In the genomic region with DNA sequence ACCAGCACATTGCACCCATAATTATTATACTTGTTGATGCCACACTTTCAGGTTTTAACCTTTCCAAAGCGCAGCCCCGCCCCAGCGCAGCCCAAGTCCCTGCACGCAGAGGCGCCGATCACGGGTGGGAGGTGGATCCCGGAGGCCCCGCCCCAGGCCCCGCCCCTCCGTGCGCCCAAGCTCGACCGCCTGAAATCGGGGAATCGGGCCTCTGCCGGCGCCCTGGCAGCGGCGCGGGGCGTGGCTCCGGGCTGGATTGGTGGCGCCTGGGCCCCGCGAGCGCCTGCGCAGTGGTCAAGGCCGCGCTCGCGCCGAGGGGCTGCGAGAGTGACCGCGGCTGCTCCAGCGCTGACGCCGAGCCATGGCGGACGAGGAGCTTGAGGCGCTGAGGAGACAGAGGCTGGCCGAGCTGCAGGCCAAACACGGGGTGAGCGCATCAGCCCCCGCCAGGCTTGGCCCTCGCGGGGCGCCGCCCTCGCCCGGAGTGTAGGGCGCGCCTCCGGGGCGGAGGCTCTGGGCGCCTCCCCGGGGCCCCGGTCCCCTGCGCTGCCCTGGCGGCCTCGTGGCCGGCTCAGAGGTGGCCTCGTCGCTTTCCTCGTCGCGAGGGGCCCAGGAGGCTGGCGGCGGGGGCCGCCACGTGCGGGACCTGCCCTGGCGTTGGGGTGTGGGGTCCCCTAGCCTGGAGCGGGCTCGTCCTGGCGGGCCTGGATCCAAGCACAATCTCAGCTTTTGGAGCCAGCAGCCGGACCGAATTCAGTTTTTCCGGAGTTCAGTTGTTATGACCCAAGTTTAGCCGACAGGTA, we compare ENCODE assay signal across 1 cellular context.
TF ChIP-seq lines count a peak whose summit lies in the region.

A gene with protein sequence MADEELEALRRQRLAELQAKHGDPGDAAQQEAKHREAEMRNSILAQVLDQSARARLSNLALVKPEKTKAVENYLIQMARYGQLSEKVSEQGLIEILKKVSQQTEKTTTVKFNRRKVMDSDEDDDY (plus strand): TSS at position 290 of the 803 bp plus-strand sequence. CDS start 72 bp downstream, at position 362.

TF ChIP-seq in HepG2, 621 proteins besides CTCF, POLR2A, EP300 and RAD21 (continued from another document and continues in another):
- TF ChIP-seq, protein P1, sequence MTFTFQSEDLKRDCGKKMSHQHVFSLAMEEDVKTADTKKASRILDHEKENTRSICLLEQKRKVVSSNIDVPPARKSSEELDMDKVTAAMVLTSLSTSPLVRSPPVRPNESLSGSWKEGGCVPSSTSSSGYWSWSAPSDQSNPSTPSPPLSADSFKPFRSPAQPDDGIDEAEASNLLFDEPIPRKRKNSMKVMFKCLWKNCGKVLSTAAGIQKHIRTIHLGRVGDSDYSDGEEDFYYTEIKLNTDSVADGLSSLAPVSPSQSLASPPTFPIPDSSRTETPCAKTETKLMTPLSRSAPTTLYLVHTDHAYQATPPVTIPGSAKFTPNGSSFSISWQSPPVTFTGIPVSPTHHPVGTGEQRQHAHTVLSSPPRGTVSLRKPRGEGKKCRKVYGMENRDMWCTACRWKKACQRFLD (CRISPR knock-in tag; IDR thresholded peaks at IDR 0.05; ENCODE audit: borderline replicate concordance), result no peak
- TF ChIP-seq ZNF746 (CRISPR knock-in tag; IDR thresholded peaks at IDR 0.05), result 0 out of 2 replicates have a peak, but pooled peaks have one; percentile 15
- TF ChIP-seq, protein P2, sequence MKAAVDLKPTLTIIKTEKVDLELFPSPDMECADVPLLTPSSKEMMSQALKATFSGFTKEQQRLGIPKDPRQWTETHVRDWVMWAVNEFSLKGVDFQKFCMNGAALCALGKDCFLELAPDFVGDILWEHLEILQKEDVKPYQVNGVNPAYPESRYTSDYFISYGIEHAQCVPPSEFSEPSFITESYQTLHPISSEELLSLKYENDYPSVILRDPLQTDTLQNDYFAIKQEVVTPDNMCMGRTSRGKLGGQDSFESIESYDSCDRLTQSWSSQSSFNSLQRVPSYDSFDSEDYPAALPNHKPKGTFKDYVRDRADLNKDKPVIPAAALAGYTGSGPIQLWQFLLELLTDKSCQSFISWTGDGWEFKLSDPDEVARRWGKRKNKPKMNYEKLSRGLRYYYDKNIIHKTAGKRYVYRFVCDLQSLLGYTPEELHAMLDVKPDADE (CRISPR knock-in tag; IDR thresholded peaks at IDR 0.05), result no peak
- no peak for TF ChIP-seq AKAP8 (CRISPR knock-in tag; IDR thresholded peaks at IDR 0.05)
- TF ChIP-seq SNAI1 (CRISPR knock-in tag; IDR thresholded peaks at IDR 0.05; ENCODE audit: borderline replicate concordance), result no peak
- no peak; the same call in 1 of the 2 replicates for TF ChIP-seq ZNF709 (CRISPR knock-in tag; IDR thresholded peaks at IDR 0.05)
- TF ChIP-seq, protein P3, sequence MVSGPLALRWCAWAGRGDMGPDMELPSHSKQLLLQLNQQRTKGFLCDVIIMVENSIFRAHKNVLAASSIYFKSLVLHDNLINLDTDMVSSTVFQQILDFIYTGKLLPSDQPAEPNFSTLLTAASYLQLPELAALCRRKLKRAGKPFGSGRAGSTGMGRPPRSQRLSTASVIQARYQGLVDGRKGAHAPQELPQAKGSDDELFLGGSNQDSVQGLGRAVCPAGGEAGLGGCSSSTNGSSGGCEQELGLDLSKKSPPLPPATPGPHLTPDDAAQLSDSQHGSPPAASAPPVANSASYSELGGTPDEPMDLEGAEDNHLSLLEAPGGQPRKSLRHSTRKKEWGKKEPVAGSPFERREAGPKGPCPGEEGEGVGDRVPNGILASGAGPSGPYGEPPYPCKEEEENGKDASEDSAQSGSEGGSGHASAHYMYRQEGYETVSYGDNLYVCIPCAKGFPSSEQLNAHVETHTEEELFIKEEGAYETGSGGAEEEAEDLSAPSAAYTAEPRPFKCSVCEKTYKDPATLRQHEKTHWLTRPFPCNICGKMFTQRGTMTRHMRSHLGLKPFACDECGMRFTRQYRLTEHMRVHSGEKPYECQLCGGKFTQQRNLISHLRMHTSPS (CRISPR knock-in tag; IDR thresholded peaks at IDR 0.05; ENCODE audit: low read depth), result no peak
- TF ChIP-seq ZNF558 (CRISPR knock-in tag; IDR thresholded peaks at IDR 0.05; ENCODE audit: borderline replicate concordance), result peak; percentile 51; the same call in 1 of the 2 replicates
- TF ChIP-seq CCAR2 (optimal IDR thresholded peaks at IDR 0.05; ENCODE audit: low read depth, low read length), result no peak
- 0 out of 2 replicates have a peak, but pooled peaks have one; percentile 7 for TF ChIP-seq BCL6 (CRISPR knock-in tag; IDR thresholded peaks at IDR 0.05)
- TF ChIP-seq, protein P4, sequence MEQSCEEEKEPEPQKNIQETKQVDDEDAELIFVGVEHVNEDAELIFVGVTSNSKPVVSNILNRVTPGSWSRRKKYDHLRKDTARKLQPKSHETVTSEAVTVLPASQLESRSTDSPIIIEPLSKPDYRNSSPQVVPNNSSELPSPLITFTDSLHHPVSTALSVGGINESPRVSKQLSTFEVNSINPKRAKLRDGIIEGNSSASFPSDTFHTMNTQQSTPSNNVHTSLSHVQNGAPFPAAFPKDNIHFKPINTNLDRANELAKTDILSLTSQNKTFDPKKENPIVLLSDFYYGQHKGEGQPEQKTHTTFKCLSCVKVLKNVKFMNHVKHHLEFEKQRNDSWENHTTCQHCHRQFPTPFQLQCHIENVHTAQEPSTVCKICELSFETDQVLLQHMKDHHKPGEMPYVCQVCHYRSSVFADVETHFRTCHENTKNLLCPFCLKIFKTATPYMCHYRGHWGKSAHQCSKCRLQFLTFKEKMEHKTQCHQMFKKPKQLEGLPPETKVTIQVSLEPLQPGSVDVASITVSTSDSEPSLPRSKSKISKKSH (CRISPR knock-in tag; IDR thresholded peaks at IDR 0.05; ENCODE audit: borderline replicate concordance), result no peak
- no peak for TF ChIP-seq ETV5 (CRISPR knock-in tag; IDR thresholded peaks at IDR 0.05; ENCODE audit: borderline replicate concordance)
- no peak for TF ChIP-seq ELF4 (CRISPR knock-in tag; IDR thresholded peaks at IDR 0.05; ENCODE audit: borderline replicate concordance)
- TF ChIP-seq, protein P5, sequence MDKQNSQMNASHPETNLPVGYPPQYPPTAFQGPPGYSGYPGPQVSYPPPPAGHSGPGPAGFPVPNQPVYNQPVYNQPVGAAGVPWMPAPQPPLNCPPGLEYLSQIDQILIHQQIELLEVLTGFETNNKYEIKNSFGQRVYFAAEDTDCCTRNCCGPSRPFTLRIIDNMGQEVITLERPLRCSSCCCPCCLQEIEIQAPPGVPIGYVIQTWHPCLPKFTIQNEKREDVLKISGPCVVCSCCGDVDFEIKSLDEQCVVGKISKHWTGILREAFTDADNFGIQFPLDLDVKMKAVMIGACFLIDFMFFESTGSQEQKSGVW (CRISPR knock-in tag; IDR thresholded peaks at IDR 0.05; ENCODE audit: borderline replicate concordance), result no peak
- TF ChIP-seq, protein P6, sequence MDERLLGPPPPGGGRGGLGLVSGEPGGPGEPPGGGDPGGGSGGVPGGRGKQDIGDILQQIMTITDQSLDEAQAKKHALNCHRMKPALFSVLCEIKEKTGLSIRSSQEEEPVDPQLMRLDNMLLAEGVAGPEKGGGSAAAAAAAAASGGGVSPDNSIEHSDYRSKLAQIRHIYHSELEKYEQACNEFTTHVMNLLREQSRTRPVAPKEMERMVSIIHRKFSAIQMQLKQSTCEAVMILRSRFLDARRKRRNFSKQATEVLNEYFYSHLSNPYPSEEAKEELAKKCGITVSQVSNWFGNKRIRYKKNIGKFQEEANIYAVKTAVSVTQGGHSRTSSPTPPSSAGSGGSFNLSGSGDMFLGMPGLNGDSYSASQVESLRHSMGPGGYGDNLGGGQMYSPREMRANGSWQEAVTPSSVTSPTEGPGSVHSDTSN (CRISPR knock-in tag; IDR thresholded peaks at IDR 0.05), result no peak
- TF ChIP-seq XBP1 (CRISPR knock-in tag; IDR thresholded peaks at IDR 0.05), result no peak
- TF ChIP-seq, protein P7, sequence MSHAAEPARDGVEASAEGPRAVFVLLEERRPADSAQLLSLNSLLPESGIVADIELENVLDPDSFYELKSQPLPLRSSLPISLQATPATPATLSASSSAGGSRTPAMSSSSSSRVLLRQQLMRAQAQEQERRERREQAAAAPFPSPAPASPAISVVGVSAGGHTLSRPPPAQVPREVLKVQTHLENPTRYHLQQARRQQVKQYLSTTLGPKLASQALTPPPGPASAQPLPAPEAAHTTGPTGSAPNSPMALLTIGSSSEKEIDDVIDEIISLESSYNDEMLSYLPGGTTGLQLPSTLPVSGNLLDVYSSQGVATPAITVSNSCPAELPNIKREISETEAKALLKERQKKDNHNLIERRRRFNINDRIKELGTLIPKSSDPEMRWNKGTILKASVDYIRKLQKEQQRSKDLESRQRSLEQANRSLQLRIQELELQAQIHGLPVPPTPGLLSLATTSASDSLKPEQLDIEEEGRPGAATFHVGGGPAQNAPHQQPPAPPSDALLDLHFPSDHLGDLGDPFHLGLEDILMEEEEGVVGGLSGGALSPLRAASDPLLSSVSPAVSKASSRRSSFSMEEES (CRISPR knock-in tag; IDR thresholded peaks at IDR 0.05), result 0 out of 2 replicates have a peak, but pooled peaks have one; percentile 7
- peak; percentile 71; the same call in 1 of the 2 replicates for TF ChIP-seq ZNF430 (CRISPR knock-in tag; IDR thresholded peaks at IDR 0.05)
- no peak for TF ChIP-seq SIN3A (IDR thresholded peaks at IDR 0.05; ENCODE audit: borderline replicate concordance, low read depth, low read length)
- no peak; the same call in 1 of the 2 replicates for TF ChIP-seq ZNF556 (CRISPR knock-in tag; IDR thresholded peaks at IDR 0.05; ENCODE audit: borderline replicate concordance)
- TF ChIP-seq ZEB1 (IDR thresholded peaks at IDR 0.05; ENCODE audit: insufficient replicate concordance, low read depth), result no peak
- no peak for TF ChIP-seq ZNF614 (CRISPR knock-in tag; IDR thresholded peaks at IDR 0.05; ENCODE audit: borderline replicate concordance)
- TF ChIP-seq MBD4 (IDR thresholded peaks at IDR 0.05; ENCODE audit: borderline replicate concordance, low read length), result no peak
- 0 out of 2 replicates have a peak, but pooled peaks have one; percentile 43 for TF ChIP-seq ZNF839 (CRISPR knock-in tag; IDR thresholded peaks at IDR 0.05; ENCODE audit: borderline replicate concordance)
- TF ChIP-seq, protein P8, sequence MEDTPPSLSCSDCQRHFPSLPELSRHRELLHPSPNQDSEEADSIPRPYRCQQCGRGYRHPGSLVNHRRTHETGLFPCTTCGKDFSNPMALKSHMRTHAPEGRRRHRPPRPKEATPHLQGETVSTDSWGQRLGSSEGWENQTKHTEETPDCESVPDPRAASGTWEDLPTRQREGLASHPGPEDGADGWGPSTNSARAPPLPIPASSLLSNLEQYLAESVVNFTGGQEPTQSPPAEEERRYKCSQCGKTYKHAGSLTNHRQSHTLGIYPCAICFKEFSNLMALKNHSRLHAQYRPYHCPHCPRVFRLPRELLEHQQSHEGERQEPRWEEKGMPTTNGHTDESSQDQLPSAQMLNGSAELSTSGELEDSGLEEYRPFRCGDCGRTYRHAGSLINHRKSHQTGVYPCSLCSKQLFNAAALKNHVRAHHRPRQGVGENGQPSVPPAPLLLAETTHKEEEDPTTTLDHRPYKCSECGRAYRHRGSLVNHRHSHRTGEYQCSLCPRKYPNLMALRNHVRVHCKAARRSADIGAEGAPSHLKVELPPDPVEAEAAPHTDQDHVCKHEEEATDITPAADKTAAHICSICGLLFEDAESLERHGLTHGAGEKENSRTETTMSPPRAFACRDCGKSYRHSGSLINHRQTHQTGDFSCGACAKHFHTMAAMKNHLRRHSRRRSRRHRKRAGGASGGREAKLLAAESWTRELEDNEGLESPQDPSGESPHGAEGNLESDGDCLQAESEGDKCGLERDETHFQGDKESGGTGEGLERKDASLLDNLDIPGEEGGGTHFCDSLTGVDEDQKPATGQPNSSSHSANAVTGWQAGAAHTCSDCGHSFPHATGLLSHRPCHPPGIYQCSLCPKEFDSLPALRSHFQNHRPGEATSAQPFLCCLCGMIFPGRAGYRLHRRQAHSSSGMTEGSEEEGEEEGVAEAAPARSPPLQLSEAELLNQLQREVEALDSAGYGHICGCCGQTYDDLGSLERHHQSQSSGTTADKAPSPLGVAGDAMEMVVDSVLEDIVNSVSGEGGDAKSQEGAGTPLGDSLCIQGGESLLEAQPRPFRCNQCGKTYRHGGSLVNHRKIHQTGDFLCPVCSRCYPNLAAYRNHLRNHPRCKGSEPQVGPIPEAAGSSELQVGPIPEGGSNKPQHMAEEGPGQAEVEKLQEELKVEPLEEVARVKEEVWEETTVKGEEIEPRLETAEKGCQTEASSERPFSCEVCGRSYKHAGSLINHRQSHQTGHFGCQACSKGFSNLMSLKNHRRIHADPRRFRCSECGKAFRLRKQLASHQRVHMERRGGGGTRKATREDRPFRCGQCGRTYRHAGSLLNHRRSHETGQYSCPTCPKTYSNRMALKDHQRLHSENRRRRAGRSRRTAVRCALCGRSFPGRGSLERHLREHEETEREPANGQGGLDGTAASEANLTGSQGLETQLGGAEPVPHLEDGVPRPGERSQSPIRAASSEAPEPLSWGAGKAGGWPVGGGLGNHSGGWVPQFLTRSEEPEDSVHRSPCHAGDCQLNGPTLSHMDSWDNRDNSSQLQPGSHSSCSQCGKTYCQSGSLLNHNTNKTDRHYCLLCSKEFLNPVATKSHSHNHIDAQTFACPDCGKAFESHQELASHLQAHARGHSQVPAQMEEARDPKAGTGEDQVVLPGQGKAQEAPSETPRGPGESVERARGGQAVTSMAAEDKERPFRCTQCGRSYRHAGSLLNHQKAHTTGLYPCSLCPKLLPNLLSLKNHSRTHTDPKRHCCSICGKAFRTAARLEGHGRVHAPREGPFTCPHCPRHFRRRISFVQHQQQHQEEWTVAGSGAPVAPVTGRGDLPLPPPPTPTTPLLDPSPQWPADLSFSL (CRISPR knock-in tag; IDR thresholded peaks at IDR 0.05), result no peak
- peak; percentile 84 for TF ChIP-seq AGO2 (optimal IDR thresholded peaks at IDR 0.05; ENCODE audit: low read depth, low read length)
- TF ChIP-seq, protein P9, sequence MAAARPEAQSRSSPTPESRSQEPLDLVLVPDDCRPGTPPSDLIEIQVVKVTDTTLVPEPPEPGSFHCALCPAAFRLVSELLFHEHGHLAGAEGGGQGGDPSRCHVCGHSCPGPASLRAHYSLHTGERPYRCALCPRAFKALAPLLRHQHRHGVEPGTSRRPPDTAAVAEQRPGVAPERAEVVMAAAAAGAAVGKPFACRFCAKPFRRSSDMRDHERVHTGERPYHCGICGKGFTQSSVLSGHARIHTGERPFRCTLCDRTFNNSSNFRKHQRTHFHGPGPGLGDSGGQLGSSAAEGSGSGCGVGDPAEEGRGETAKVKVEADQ (CRISPR knock-in tag; IDR thresholded peaks at IDR 0.05; ENCODE audit: borderline replicate concordance), result 0 out of 2 replicates have a peak, but pooled peaks have one; percentile 16
- TF ChIP-seq, protein P10, sequence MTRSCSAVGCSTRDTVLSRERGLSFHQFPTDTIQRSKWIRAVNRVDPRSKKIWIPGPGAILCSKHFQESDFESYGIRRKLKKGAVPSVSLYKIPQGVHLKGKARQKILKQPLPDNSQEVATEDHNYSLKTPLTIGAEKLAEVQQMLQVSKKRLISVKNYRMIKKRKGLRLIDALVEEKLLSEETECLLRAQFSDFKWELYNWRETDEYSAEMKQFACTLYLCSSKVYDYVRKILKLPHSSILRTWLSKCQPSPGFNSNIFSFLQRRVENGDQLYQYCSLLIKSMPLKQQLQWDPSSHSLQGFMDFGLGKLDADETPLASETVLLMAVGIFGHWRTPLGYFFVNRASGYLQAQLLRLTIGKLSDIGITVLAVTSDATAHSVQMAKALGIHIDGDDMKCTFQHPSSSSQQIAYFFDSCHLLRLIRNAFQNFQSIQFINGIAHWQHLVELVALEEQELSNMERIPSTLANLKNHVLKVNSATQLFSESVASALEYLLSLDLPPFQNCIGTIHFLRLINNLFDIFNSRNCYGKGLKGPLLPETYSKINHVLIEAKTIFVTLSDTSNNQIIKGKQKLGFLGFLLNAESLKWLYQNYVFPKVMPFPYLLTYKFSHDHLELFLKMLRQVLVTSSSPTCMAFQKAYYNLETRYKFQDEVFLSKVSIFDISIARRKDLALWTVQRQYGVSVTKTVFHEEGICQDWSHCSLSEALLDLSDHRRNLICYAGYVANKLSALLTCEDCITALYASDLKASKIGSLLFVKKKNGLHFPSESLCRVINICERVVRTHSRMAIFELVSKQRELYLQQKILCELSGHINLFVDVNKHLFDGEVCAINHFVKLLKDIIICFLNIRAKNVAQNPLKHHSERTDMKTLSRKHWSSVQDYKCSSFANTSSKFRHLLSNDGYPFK (CRISPR knock-in tag; IDR thresholded peaks at IDR 0.05; ENCODE audit: borderline replicate concordance), result no peak
- no peak for TF ChIP-seq AGO1 (IDR thresholded peaks at IDR 0.05; ENCODE audit: low read depth, low read length, poor library complexity, severe bottlenecking)
